1 cellular context compared by ENCODE assay signal in genomic region chr1:89994805-89995594, GRCh38.
A peak's percentile ranks its signal among the peaks of the same experiment; 100 is the strongest.
TF ChIP-seq lines count a peak whose summit lies in the region.

A gene with protein sequence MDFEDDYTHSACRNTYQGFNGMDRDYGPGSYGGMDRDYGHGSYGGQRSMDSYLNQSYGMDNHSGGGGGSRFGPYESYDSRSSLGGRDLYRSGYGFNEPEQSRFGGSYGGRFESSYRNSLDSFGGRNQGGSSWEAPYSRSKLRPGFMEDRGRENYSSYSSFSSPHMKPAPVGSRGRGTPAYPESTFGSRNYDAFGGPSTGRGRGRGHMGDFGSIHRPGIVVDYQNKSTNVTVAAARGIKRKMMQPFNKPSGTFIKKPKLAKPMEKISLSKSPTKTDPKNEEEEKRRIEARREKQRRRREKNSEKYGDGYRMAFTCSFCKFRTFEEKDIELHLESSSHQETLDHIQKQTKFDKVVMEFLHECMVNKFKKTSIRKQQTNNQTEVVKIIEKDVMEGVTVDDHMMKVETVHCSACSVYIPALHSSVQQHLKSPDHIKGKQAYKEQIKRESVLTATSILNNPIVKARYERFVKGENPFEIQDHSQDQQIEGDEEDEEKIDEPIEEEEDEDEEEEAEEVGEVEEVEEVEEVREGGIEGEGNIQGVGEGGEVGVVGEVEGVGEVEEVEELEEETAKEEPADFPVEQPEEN (plus strand): TSS chr1:89995110. CDS start chr1:89995258, 148 bp downstream.

TF ChIP-seq in HepG2, 621 proteins besides CTCF, POLR2A, EP300 and RAD21 (continued from another document and continues in another):
- no peak for TF ChIP-seq ZNF672 (CRISPR knock-in tag; IDR thresholded peaks at IDR 0.05)
- TF ChIP-seq GTF3A (CRISPR knock-in tag; conservative IDR thresholded peaks at IDR 0.05), result no peak
- TF ChIP-seq ZNF180 (CRISPR knock-in tag; IDR thresholded peaks at IDR 0.05; ENCODE audit: borderline replicate concordance, low read depth), result no peak
- peak; percentile 68; the same call in 1 of the 2 replicates for TF ChIP-seq RFXAP (CRISPR knock-in tag; IDR thresholded peaks at IDR 0.05; ENCODE audit: borderline replicate concordance)
- TF ChIP-seq CENPX (CRISPR knock-in tag; IDR thresholded peaks at IDR 0.05), result no peak
- TF ChIP-seq, protein P1, sequence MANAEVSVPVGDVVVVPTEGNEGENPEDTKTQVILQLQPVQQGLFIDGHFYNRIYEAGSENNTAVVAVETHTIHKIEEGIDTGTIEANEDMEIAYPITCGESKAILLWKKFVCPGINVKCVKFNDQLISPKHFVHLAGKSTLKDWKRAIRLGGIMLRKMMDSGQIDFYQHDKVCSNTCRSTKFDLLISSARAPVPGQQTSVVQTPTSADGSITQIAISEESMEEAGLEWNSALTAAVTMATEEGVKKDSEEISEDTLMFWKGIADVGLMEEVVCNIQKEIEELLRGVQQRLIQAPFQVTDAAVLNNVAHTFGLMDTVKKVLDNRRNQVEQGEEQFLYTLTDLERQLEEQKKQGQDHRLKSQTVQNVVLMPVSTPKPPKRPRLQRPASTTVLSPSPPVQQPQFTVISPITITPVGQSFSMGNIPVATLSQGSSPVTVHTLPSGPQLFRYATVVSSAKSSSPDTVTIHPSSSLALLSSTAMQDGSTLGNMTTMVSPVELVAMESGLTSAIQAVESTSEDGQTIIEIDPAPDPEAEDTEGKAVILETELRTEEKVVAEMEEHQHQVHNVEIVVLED (CRISPR knock-in tag; IDR thresholded peaks at IDR 0.05; ENCODE audit: borderline replicate concordance), result peak; percentile 90
- peak; percentile 43; the same call in 1 of the 2 replicates for TF ChIP-seq MED13 (CRISPR knock-in tag; IDR thresholded peaks at IDR 0.05)
- TF ChIP-seq ZNF564 (CRISPR knock-in tag; IDR thresholded peaks at IDR 0.05), result no peak
- no peak for TF ChIP-seq HMGXB3 (CRISPR knock-in tag; IDR thresholded peaks at IDR 0.05; ENCODE audit: borderline replicate concordance)
- peak; percentile 35; the same call in 1 of the 2 replicates for TF ChIP-seq TOE1 (CRISPR knock-in tag; IDR thresholded peaks at IDR 0.05)
- peak; percentile 90 for TF ChIP-seq ASH2L (IDR thresholded peaks at IDR 0.05; ENCODE audit: insufficient read length, low read depth, low read length)
- TF ChIP-seq ZHX2 (IDR thresholded peaks at IDR 0.05; ENCODE audit: low read depth), result no peak
- peak; percentile 84; the same call in 1 of the 2 replicates for TF ChIP-seq ZHX2 (CRISPR knock-in tag; IDR thresholded peaks at IDR 0.05; ENCODE audit: borderline replicate concordance)
- TF ChIP-seq SALL2 (CRISPR knock-in tag; IDR thresholded peaks at IDR 0.05), result peak; percentile 93
- TF ChIP-seq MIER2 (CRISPR knock-in tag; IDR thresholded peaks at IDR 0.05), result peak; percentile 42; the same call in 1 of the 2 replicates
- no peak for TF ChIP-seq SOX6 (IDR thresholded peaks at IDR 0.05)
- 0 out of 2 replicates have a peak, but pooled peaks have one; percentile 40 for TF ChIP-seq SOX6 (CRISPR knock-in tag; IDR thresholded peaks at IDR 0.05)
- TF ChIP-seq ZNF17 (CRISPR knock-in tag; IDR thresholded peaks at IDR 0.05), result no peak
- no peak for TF ChIP-seq KAT2B (IDR thresholded peaks at IDR 0.05; ENCODE audit: borderline replicate concordance, low read depth, low read length)
- TF ChIP-seq, protein P2, sequence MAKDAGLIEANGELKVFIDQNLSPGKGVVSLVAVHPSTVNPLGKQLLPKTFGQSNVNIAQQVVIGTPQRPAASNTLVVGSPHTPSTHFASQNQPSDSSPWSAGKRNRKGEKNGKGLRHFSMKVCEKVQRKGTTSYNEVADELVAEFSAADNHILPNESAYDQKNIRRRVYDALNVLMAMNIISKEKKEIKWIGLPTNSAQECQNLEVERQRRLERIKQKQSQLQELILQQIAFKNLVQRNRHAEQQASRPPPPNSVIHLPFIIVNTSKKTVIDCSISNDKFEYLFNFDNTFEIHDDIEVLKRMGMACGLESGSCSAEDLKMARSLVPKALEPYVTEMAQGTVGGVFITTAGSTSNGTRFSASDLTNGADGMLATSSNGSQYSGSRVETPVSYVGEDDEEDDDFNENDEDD (CRISPR knock-in tag; IDR thresholded peaks at IDR 0.05; ENCODE audit: borderline replicate concordance), result peak; percentile 85; the same call in 1 of the 2 replicates
- TF ChIP-seq, protein P3, sequence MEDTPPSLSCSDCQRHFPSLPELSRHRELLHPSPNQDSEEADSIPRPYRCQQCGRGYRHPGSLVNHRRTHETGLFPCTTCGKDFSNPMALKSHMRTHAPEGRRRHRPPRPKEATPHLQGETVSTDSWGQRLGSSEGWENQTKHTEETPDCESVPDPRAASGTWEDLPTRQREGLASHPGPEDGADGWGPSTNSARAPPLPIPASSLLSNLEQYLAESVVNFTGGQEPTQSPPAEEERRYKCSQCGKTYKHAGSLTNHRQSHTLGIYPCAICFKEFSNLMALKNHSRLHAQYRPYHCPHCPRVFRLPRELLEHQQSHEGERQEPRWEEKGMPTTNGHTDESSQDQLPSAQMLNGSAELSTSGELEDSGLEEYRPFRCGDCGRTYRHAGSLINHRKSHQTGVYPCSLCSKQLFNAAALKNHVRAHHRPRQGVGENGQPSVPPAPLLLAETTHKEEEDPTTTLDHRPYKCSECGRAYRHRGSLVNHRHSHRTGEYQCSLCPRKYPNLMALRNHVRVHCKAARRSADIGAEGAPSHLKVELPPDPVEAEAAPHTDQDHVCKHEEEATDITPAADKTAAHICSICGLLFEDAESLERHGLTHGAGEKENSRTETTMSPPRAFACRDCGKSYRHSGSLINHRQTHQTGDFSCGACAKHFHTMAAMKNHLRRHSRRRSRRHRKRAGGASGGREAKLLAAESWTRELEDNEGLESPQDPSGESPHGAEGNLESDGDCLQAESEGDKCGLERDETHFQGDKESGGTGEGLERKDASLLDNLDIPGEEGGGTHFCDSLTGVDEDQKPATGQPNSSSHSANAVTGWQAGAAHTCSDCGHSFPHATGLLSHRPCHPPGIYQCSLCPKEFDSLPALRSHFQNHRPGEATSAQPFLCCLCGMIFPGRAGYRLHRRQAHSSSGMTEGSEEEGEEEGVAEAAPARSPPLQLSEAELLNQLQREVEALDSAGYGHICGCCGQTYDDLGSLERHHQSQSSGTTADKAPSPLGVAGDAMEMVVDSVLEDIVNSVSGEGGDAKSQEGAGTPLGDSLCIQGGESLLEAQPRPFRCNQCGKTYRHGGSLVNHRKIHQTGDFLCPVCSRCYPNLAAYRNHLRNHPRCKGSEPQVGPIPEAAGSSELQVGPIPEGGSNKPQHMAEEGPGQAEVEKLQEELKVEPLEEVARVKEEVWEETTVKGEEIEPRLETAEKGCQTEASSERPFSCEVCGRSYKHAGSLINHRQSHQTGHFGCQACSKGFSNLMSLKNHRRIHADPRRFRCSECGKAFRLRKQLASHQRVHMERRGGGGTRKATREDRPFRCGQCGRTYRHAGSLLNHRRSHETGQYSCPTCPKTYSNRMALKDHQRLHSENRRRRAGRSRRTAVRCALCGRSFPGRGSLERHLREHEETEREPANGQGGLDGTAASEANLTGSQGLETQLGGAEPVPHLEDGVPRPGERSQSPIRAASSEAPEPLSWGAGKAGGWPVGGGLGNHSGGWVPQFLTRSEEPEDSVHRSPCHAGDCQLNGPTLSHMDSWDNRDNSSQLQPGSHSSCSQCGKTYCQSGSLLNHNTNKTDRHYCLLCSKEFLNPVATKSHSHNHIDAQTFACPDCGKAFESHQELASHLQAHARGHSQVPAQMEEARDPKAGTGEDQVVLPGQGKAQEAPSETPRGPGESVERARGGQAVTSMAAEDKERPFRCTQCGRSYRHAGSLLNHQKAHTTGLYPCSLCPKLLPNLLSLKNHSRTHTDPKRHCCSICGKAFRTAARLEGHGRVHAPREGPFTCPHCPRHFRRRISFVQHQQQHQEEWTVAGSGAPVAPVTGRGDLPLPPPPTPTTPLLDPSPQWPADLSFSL (CRISPR knock-in tag; IDR thresholded peaks at IDR 0.05), result no peak
- TF ChIP-seq, protein P4, sequence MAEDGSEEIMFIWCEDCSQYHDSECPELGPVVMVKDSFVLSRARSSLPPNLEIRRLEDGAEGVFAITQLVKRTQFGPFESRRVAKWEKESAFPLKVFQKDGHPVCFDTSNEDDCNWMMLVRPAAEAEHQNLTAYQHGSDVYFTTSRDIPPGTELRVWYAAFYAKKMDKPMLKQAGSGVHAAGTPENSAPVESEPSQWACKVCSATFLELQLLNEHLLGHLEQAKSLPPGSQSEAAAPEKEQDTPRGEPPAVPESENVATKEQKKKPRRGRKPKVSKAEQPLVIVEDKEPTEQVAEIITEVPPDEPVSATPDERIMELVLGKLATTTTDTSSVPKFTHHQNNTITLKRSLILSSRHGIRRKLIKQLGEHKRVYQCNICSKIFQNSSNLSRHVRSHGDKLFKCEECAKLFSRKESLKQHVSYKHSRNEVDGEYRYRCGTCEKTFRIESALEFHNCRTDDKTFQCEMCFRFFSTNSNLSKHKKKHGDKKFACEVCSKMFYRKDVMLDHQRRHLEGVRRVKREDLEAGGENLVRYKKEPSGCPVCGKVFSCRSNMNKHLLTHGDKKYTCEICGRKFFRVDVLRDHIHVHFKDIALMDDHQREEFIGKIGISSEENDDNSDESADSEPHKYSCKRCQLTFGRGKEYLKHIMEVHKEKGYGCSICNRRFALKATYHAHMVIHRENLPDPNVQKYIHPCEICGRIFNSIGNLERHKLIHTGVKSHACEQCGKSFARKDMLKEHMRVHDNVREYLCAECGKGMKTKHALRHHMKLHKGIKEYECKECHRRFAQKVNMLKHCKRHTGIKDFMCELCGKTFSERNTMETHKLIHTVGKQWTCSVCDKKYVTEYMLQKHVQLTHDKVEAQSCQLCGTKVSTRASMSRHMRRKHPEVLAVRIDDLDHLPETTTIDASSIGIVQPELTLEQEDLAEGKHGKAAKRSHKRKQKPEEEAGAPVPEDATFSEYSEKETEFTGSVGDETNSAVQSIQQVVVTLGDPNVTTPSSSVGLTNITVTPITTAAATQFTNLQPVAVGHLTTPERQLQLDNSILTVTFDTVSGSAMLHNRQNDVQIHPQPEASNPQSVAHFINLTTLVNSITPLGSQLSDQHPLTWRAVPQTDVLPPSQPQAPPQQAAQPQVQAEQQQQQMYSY (CRISPR knock-in tag; IDR thresholded peaks at IDR 0.05), result no peak
- no peak for TF ChIP-seq NKX3-1 (CRISPR knock-in tag; IDR thresholded peaks at IDR 0.05)
- TF ChIP-seq ZKSCAN1 (IDR thresholded peaks at IDR 0.05; ENCODE audit: low read length), result no peak
- peak; percentile 94 for TF ChIP-seq HOXA3 (CRISPR knock-in tag; IDR thresholded peaks at IDR 0.05)
- TF ChIP-seq ZNF773 (CRISPR knock-in tag; IDR thresholded peaks at IDR 0.05; ENCODE audit: borderline replicate concordance), result peak; percentile 62; the same call in 1 of the 2 replicates
- TF ChIP-seq NCOR1 (IDR thresholded peaks at IDR 0.05; ENCODE audit: borderline replicate concordance, low read length), result no peak
- TF ChIP-seq IKZF4 (CRISPR knock-in tag; IDR thresholded peaks at IDR 0.05; ENCODE audit: borderline replicate concordance, low read depth, not compliant biosample characterization), result peak; percentile 81
- no peak for TF ChIP-seq ZFP36L2 (CRISPR knock-in tag; IDR thresholded peaks at IDR 0.05)
- TF ChIP-seq NAIF1 (CRISPR knock-in tag; IDR thresholded peaks at IDR 0.05; ENCODE audit: borderline replicate concordance), result no peak; the same call in 1 of the 2 replicates
